1 cellular context compared by ENCODE assay signal in genomic region chr10:124381011-124381591, GRCh38.
TF ChIP-seq lines count a peak whose summit lies in the region.

No MANE protein-coding gene starts in this region.

TF ChIP-seq in HepG2, 621 proteins besides CTCF, POLR2A, EP300 and RAD21 (continued from another document):
- no peak for TF ChIP-seq THAP7 (CRISPR knock-in tag; IDR thresholded peaks at IDR 0.05)
- TF ChIP-seq THYN1 (CRISPR knock-in tag; IDR thresholded peaks at IDR 0.05; ENCODE audit: borderline replicate concordance, low read depth): no peak
- TF ChIP-seq NFE2 (CRISPR knock-in tag; IDR thresholded peaks at IDR 0.05): no peak
- no peak for TF ChIP-seq ZNF777 (CRISPR knock-in tag; IDR thresholded peaks at IDR 0.05)
- TF ChIP-seq, protein P1, sequence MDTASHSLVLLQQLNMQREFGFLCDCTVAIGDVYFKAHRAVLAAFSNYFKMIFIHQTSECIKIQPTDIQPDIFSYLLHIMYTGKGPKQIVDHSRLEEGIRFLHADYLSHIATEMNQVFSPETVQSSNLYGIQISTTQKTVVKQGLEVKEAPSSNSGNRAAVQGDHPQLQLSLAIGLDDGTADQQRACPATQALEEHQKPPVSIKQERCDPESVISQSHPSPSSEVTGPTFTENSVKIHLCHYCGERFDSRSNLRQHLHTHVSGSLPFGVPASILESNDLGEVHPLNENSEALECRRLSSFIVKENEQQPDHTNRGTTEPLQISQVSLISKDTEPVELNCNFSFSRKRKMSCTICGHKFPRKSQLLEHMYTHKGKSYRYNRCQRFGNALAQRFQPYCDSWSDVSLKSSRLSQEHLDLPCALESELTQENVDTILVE (CRISPR knock-in tag; IDR thresholded peaks at IDR 0.05): no peak
- TF ChIP-seq ZNF678 (CRISPR knock-in tag; IDR thresholded peaks at IDR 0.05): no peak
- TF ChIP-seq, protein P2, sequence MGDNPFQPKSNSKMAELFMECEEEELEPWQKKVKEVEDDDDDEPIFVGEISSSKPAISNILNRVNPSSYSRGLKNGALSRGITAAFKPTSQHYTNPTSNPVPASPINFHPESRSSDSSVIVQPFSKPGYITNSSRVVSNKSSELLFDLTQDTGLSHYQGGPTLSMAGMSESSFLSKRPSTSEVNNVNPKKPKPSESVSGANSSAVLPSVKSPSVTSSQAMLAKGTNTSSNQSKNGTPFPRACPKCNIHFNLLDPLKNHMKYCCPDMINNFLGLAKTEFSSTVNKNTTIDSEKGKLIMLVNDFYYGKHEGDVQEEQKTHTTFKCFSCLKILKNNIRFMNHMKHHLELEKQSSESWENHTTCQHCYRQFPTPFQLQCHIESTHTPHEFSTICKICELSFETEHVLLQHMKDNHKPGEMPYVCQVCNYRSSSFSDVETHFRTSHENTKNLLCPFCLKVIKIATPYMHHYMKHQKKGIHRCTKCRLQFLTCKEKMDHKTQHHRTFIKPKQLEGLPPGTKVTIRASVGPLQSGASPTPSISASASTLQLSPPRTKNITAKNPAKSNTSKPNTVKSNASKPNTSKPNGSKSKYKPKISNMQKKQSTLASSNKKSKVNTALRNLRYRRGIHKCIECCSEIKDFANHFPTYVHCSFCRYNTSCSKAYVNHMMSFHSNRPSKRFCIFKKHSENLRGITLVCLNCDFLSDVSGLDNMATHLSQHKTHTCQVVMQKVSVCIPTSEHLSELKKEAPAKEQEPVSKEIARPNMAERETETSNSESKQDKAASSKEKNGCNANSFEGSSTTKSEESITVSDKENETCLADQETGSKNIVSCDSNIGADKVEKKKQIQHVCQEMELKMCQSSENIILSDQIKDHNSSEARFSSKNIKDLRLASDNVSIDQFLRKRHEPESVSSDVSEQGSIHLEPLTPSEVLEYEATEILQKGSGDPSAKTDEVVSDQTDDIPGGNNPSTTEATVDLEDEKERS (CRISPR knock-in tag; IDR thresholded peaks at IDR 0.05): no peak
- TF ChIP-seq KAT8 (CRISPR knock-in tag; IDR thresholded peaks at IDR 0.05): no peak
- no peak for TF ChIP-seq MATR3 (CRISPR knock-in tag; IDR thresholded peaks at IDR 0.05)
- TF ChIP-seq HMG20A (CRISPR knock-in tag; IDR thresholded peaks at IDR 0.05; ENCODE audit: borderline replicate concordance): peak; percentile 69; the same call in 1 of the 2 replicates
- TF ChIP-seq PLSCR1 (CRISPR knock-in tag; IDR thresholded peaks at IDR 0.05; ENCODE audit: borderline replicate concordance): no peak
- TF ChIP-seq, protein P3, sequence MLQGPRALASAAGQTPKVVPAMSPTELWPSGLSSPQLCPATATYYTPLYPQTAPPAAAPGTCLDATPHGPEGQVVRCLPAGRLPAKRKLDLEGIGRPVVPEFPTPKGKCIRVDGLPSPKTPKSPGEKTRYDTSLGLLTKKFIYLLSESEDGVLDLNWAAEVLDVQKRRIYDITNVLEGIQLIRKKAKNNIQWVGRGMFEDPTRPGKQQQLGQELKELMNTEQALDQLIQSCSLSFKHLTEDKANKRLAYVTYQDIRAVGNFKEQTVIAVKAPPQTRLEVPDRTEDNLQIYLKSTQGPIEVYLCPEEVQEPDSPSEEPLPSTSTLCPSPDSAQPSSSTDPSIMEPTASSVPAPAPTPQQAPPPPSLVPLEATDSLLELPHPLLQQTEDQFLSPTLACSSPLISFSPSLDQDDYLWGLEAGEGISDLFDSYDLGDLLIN (CRISPR knock-in tag; IDR thresholded peaks at IDR 0.05; ENCODE audit: borderline replicate concordance): no peak
- TF ChIP-seq ZNF781 (CRISPR knock-in tag; IDR thresholded peaks at IDR 0.05; ENCODE audit: borderline replicate concordance, not compliant biosample characterization): no peak
TF ChIP-seq in HepG2: peak in this region for 17.
